Comparison of ENCODE assay signal across 11 cellular contexts in genomic region chr10:95187617-95188016, GRCh38. TPM values are rescaled to one million over a fixed set of nuclear protein-coding genes. Genes with fewer than 3 reads are reported as not detected.
"Had no signal": no experiment of that assay in that cellular context is flagged by ENCODE, and none has a peak within 500 bp of the region (broad histone marks: within the 10 kb centered on the region; RNA-seq: fewer than 3 reads in every experiment).

No MANE protein-coding gene starts in this region.

- H3K27ac Mint-ChIP-seq: HFFc6, IgD-negative memory B cell had no signal

- H3K4me3 ChIP-seq: GM23248, HAP-1 had no signal

- H3K27ac ChIP-seq: GM23248 had no signal

- H3K9me3 ChIP-seq: HAP-1 had no signal

- H3K36me3 ChIP-seq: HAP-1 had no signal

- ATAC-seq: HCT116, HepG2 had no signal

- H3K4me3 Mint-ChIP-seq: HFFc6 had no signal

- H3K9me3 Mint-ChIP-seq: HFFc6 had no signal

- H3K9ac ChIP-seq: GM23248 had no signal

- DNase-seq: GM23248, GOT3, H7, HFFc6, KBM-7 had no signal

- H3K27me3 Mint-ChIP-seq: IgD-negative memory B cell had no signal

RNA-seq across cellular contexts. Expression of gene ACSM6, which starts 6.4 kb away (rescaled TPM):
- total RNA-seq: GM23248, H4, H7, HepG2, HFFc6, HT-29 had no signal
